In the genomic region with DNA sequence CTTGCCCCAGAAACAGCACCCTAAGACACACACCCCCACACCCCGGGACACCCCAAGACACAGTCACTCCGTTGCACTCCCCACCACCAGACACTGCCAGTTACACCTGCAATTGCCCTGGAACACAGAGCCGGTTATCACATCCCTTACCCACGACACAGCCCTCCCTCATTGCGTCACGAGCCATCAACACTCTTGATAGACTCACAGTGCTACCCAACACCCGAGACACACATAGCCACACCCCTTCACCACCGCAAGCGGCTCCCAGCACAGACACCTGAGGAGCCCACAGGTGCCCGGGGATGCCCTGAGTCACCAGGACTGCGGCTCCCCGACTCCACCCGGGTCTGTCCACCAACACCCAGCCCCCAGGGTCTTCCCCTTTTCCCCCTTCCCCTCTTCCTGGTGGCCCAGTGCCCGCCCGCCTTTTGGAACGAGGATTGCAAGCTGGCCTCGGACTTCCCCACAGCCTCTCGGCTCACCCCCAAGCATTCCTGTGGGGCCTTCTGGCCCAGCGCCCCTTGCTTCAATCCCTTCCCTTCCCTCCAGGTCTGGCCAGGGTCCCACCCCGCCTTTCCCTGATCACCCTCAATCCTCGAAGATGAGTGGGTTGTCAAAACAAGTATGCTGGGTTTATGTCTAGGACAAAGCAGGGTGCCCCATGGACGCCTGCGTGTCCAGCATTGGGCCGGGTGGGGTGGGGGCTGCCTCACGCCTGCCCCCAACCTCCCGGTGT, we compare ENCODE assay signal across 8 cellular contexts. TPM values are rescaled to one million over a fixed set of nuclear protein-coding genes. Genes with fewer than 3 reads are reported as not detected.
A peak's percentile ranks its signal among the peaks of the same experiment; 100 is the strongest.
DNase-seq lines count a peak whose midpoint lies in the region; ATAC-seq, FAIRE-seq and TF ChIP-seq lines count a peak whose summit lies in the region.

No MANE protein-coding gene starts in this region.

- peak; percentile 57 to 92 for DNase-seq in cardiac muscle cell (ENCODE audit: low read depth in 1 of 2, low spot score in 1 of 2)
- no peak for DNase-seq in Right ventricle myocardium superior
- no peak for DNase-seq in Panc1 (ENCODE audit: low read depth, low spot score)
- DNase-seq in small intestine, result peak; percentile 20
- DNase-seq in NCI-H1694 treated with DMSO at 0.1 percent for 48 hours (lab: John Stamatoyannopoulos, UW), result no peak

- H3K36me3 ChIP-seq in cardiac muscle cell (no peaks in the 10 kb centered on the region), Panc1 (ENCODE audit: control insufficient read depth, insufficient read depth, low read length) (no peaks in the 10 kb centered on the region; the same call in 1 of the 2 replicates), esophagus (ENCODE audit: control insufficient read depth in 2 of 2, insufficient read depth in 2 of 2, low read length in 1 of 2) (peaks cover 8 to 32% of the 10 kb centered on the region in 2 donors), small intestine (ENCODE audit: control insufficient read depth in 2 of 2, insufficient read depth in 2 of 2, low read length in 2 of 2) (peaks cover 3% of the 10 kb centered on the region in 2 donors)

- FAIRE-seq in small intestine (lab: Jason Lieb, UNC), result no peak

- H3K27ac ChIP-seq in cardiac muscle cell (no peak overlapping the region), Panc1 (ENCODE audit: low read length) (peak overlapping the region; percentile 54), esophagus (ENCODE audit: low read depth in 2 of 2, low read length in 1 of 2) (peak overlapping the region; percentile 47 to 59), small intestine (ENCODE audit: low read depth in 1 of 2, low read length in 1 of 2) (peak overlapping the region in 1 of 2 donors; percentile 34)

- H3K4me3 ChIP-seq in cardiac muscle cell, result no peak overlapping the region
- H3K4me3 ChIP-seq in Panc1 (ENCODE audit: low read depth in 2 of 2, low read length in 2 of 2), result peak overlapping the region in 1 of 2 experiments; percentile 4; a peak in 1 of 4 replicates
- H3K4me3 ChIP-seq in esophagus (ENCODE audit: low read depth in 1 of 2, low read length in 2 of 2), result no peak overlapping the region
- no peak overlapping the region for H3K4me3 ChIP-seq in small intestine (ENCODE audit: low read depth in 1 of 2, low read length in 2 of 2)

- ATAC-seq in Right ventricle myocardium superior (ENCODE audit: poor library complexity) (no peak), Panc1 (peak; percentile 67), HG02678 (IDR thresholded peaks at IDR 0.05; ENCODE audit: unreplicated experiment) (no peak), GM21737 (IDR thresholded peaks at IDR 0.05; ENCODE audit: unreplicated experiment) (no peak)

- H3K9me3 ChIP-seq in cardiac muscle cell (ENCODE audit: low read depth) (no peaks in the 10 kb centered on the region), Panc1 (ENCODE audit: control insufficient read depth, insufficient read depth, low read depth, low read length) (no peaks in the 10 kb centered on the region), esophagus (ENCODE audit: control insufficient read depth in 2 of 2, insufficient read depth in 1 of 2, low read depth in 1 of 2, low read length in 1 of 2) (no peaks in the 10 kb centered on the region), small intestine (ENCODE audit: control insufficient read depth, low read depth) (no peaks in the 10 kb centered on the region)

- 30 to 43% methylated on average over 26 of the region's 26 CpGs for WGBS in esophagus, 2 donors
- 56 to 58% (median 57%) methylated on average over 26 of the region's 26 CpGs for WGBS in small intestine, 3 donors

- CTCF ChIA-PET in Panc1 (lab: Charles Lee), result no interaction called here

- intact Hi-C loops in Right ventricle myocardium superior (cut with DNase I), result no loop called here
- intact Hi-C loops in Panc1 (cut with micrococcal nuclease; ENCODE audit: unreplicated experiment), result no loop called here

- BruUV-seq in Panc1 (replicated peaks; lab: Mats Ljungman, UMichigan), result no TSS peak

- no peaks in the 10 kb centered on the region for H3K27me3 ChIP-seq in cardiac muscle cell
- H3K27me3 ChIP-seq in Panc1 (ENCODE audit: control insufficient read depth, insufficient read depth, low read length), result no peaks in the 10 kb centered on the region
- H3K27me3 ChIP-seq in esophagus (ENCODE audit: control insufficient read depth in 1 of 2, insufficient read depth in 2 of 2, low read length in 2 of 2), result peaks cover 0 to 2% of the 10 kb centered on the region in 2 donors
- H3K27me3 ChIP-seq in small intestine (ENCODE audit: control insufficient read depth in 2 of 2, insufficient read depth in 2 of 2, low read length in 2 of 2), result peaks cover 6 to 14% of the 10 kb centered on the region in 2 donors

- in situ Hi-C loops in Panc1 (cut with HindIII; ENCODE audit: low pct_unique_long_range_greater_than_20kb, low sequenced_read_pairs), result no loop called here

- H3K4me1 ChIP-seq in cardiac muscle cell (ENCODE audit: low read depth) (no peaks in the 10 kb centered on the region), Panc1 (ENCODE audit: control insufficient read depth, insufficient read depth, low read length) (peaks cover 27% of the 10 kb centered on the region), esophagus (ENCODE audit: control insufficient read depth in 2 of 2, insufficient read depth in 2 of 2, low read length in 1 of 2) (peaks cover 0 to 32% of the 10 kb centered on the region in 2 donors), small intestine (ENCODE audit: control insufficient read depth in 2 of 2, insufficient read depth in 1 of 2, low read depth in 1 of 2, low read length in 1 of 2) (peaks cover 0 to 2% of the 10 kb centered on the region in 2 donors)

- TF ChIP-seq CTCF in cardiac muscle cell (IDR thresholded peaks at IDR 0.05; ENCODE audit: low read depth, low read length) (no peak), Panc1 (IDR thresholded peaks at IDR 0.05) (no peak)

- POLR2A ChIA-PET in Panc1 (lab: Charles Lee), result no interaction called here

RNA-seq across cellular contexts. Expression of gene PTGER1, which starts 1.7 kb away (rescaled TPM):
- total RNA-seq in cardiac muscle cell, result 0.42 TPM in 1 of 2 replicates, not detected in the other
- polyA plus RNA-seq in cardiac muscle cell, result 0.36 and 0.75 TPM in 2 replicates
- not detected for total RNA-seq in Right ventricle myocardium superior
- total RNA-seq in Panc1 (2021; ENCODE audit: unreplicated experiment), result 2.2 TPM
- 3.2 TPM for polyA plus RNA-seq in Panc1 (2012; ENCODE audit: insufficient read length)
- under 1 TPM; 0.32 to 0.47 TPM for polyA plus RNA-seq in esophagus
- under 1 TPM in 1 of 3 donors, not detected in 2; 0.64 TPM for polyA plus RNA-seq in small intestine

RNA-seq across cellular contexts. Expression of gene GIPC1, which starts 19.1 kb away (rescaled TPM):
- total RNA-seq in cardiac muscle cell (133 and 172 TPM in 2 replicates), Right ventricle myocardium superior (48.9 TPM), Panc1 (2021; ENCODE audit: unreplicated experiment) (160 TPM)
- polyA plus RNA-seq in cardiac muscle cell (117 and 145 TPM in 2 replicates), esophagus (100 to 1,000 TPM; 269 to 368 TPM), small intestine (10 to 100 TPM; 64.0 to 91.2 (median 66.5) TPM)
- 339 TPM for polyA plus RNA-seq in Panc1 (2012; ENCODE audit: insufficient read length)

RNA-seq across cellular contexts. Expression of gene DNAJB1, which starts 41.4 kb away (rescaled TPM):
- total RNA-seq in cardiac muscle cell (41.8 and 56.4 TPM in 2 replicates), Right ventricle myocardium superior (43.0 TPM), Panc1 (2021; ENCODE audit: unreplicated experiment) (149 TPM)
- polyA plus RNA-seq in cardiac muscle cell (76.5 and 82.8 TPM in 2 replicates), esophagus (100 to 1,000 TPM; 249 to 309 TPM), small intestine (10 to 100 TPM; 39.4 to 45.3 (median 43.2) TPM)
- 101 TPM for polyA plus RNA-seq in Panc1 (2012; ENCODE audit: insufficient read length)

RNA-seq across cellular contexts. Expression of gene PKN1, which starts 43.7 kb away (rescaled TPM):
- 123 and 147 TPM in 2 replicates for total RNA-seq in cardiac muscle cell
- polyA plus RNA-seq in cardiac muscle cell, result 109 and 132 TPM in 2 replicates
- 129 TPM for total RNA-seq in Right ventricle myocardium superior
- total RNA-seq in Panc1 (2021; ENCODE audit: unreplicated experiment), result 205 TPM
- 226 TPM for polyA plus RNA-seq in Panc1 (2012; ENCODE audit: insufficient read length)
- polyA plus RNA-seq in esophagus, result 10 to 100 TPM; 10.7 to 12.6 TPM
- polyA plus RNA-seq in small intestine, result 10 to 100 TPM in 2 of 3 donors, 1 to 10 TPM in 1; 8.9 to 35.0 (median 27.8) TPM

RNA-seq across cellular contexts. Expression of gene TECR, which starts 52.6 kb away (rescaled TPM):
- 77.4 and 83.1 TPM in 2 replicates for total RNA-seq in cardiac muscle cell
- 245 and 345 TPM in 2 replicates for polyA plus RNA-seq in cardiac muscle cell
- total RNA-seq in Right ventricle myocardium superior, result 73.8 TPM
- 233 TPM for total RNA-seq in Panc1 (2021; ENCODE audit: unreplicated experiment)
- 250 TPM for polyA plus RNA-seq in Panc1 (2012; ENCODE audit: insufficient read length)
- polyA plus RNA-seq in esophagus, result 100 to 1,000 TPM; 362 to 444 TPM
- polyA plus RNA-seq in small intestine, result 100 to 1,000 TPM; 147 to 234 (median 165) TPM

Comparison
In these comparisons a context has a peak if more than half of its experiments do, and no peak if none do; other contexts are left out.
1. DNase-seq: peak in cardiac muscle cell (2 of 2) and small intestine (single experiment); none in Right ventricle myocardium superior (single experiment), Panc1 (single experiment) and NCI-H1694 treated with DMSO at 0.1 percent for 48 hours (single experiment).